8 cellular contexts compared by ENCODE assay signal in the genomic region with DNA sequence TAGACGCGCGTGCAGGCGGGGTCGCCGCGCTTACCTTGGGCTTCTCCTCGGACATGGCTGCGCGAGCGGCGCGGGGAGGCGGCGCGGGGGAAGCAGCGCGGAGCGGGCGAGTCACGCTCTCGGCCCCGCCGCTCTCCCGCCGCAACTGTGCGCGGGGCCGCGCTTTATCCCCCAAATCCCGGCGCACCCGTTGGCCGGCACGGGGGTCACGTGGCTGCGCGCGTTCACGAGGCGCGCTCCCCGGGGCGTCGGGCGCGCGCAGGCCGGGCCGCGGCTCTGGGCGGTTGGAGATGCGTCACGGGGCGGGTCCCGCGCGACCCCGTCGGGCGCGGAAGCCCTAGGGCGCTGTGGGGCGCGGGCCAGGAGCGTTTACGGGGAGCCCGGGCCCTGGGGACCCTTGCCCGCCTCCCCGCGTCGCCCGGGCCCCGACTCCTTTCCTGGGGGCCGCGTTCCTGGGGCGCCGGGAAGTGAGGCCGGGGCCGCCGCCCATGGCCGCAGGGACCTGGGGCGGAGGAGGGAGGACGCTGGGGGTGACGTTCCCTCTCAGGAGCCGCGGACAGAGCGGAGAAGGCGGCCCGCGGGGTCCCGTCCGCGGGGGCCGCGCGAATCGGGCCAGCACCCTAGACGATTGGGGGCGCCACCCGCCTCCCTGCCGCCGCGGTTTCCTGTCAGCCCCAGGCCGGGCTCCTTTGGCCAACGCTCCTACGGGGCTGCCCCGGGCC. TPM values are rescaled to one million over a fixed set of nuclear protein-coding genes. Genes with fewer than 3 reads are reported as not detected.
DNase-seq lines count a peak whose midpoint lies in the region; ATAC-seq and TF ChIP-seq lines count a peak whose summit lies in the region.

TSS of gene SUMO3 (minus strand) at position 149 of the 722 bp plus-strand sequence. CDS start at position 55, 94 bp downstream.

- H3K4me1 ChIP-seq in muscle layer of colon (ENCODE audit: insufficient read depth, low read length) = peaks cover 14% of the 10 kb centered on the region

- peak; percentile 48 for ATAC-seq in HG03442 (IDR thresholded peaks at IDR 0.05; ENCODE audit: unreplicated experiment)
- ATAC-seq in esophagus mucosa = peak; percentile 73

- H3K9ac ChIP-seq in muscle layer of colon (ENCODE audit: low read length) = no peak within 1 kb of the TSS

- intact Hi-C loops in CD14-positive monocyte (cut with micrococcal nuclease) = loop anchor here (2.0 to 10.0 kb wide), 9 partner anchors 17 to 819 kb away; partner anchors contain the start of genes CFAP410 (in 2 of the 2), PTTG1IP (in 2 of the 2), LRRC3 (in 1 of the 2) and UBE2G2 (in 1 of the 2)

- H3K27ac ChIP-seq in muscle layer of colon (ENCODE audit: low read depth, low read length) = peak within 1 kb of the TSS; percentile 62

- H3K27me3 Mint-ChIP-seq in CD14-positive monocyte (ENCODE audit: low read depth in 3 of 3) = peaks cover 3 to 7% (median 3%) of the 10 kb centered on the region in 3 donors
- no peaks in the 10 kb centered on the region for H3K27me3 Mint-ChIP-seq in activated T-cell treated with anti-CD3 and anti-CD28 coated beads, Interleukin-2, amount 50 U/mL, for 24 hours

- H3K27ac Mint-ChIP-seq in CD14-positive monocyte = peak within 1 kb of the TSS in 4 of 7 donors; percentile 16 to 78 (median 50)
- H3K27ac Mint-ChIP-seq in activated T-cell treated with anti-CD3 and anti-CD28 coated beads, Interleukin-2, amount 50 U/mL, for 24 hours = peak within 1 kb of the TSS; percentile 40

- no peaks in the 10 kb centered on the region for H3K27me3 ChIP-seq in muscle layer of colon (ENCODE audit: control insufficient read depth in 1 of 2, insufficient read depth in 2 of 2, low read length in 2 of 2)

- H3K4me3 ChIP-seq in muscle layer of colon (ENCODE audit: low read depth in 1 of 2, low read length in 2 of 2) = peak within 1 kb of the TSS; percentile 64 to 65

- peaks cover 6 to 25% of the 10 kb centered on the region in 2 donors for H3K36me3 Mint-ChIP-seq in CD14-positive monocyte
- H3K36me3 Mint-ChIP-seq in activated T-cell treated with anti-CD3 and anti-CD28 coated beads, Interleukin-2, amount 50 U/mL, for 24 hours (ENCODE audit: low read depth) = peaks cover 21% of the 10 kb centered on the region

- H3K9me3 Mint-ChIP-seq in CD14-positive monocyte = peaks cover 16 to 43% (median 38%) of the 10 kb centered on the region in 7 donors
- H3K9me3 Mint-ChIP-seq in activated T-cell treated with anti-CD3 and anti-CD28 coated beads, Interleukin-2, amount 50 U/mL, for 24 hours = peaks cover 11% of the 10 kb centered on the region

- peak within 1 kb of the TSS; percentile 67 to 68 for H3K4me3 Mint-ChIP-seq in CD14-positive monocyte
- H3K4me3 Mint-ChIP-seq in activated T-cell treated with anti-CD3 and anti-CD28 coated beads, Interleukin-2, amount 50 U/mL, for 24 hours = peak within 1 kb of the TSS; percentile 80

- peaks cover 9% of the 10 kb centered on the region for H3K36me3 ChIP-seq in muscle layer of colon (ENCODE audit: insufficient read depth, low read length)

- no peak for TF ChIP-seq CTCF in CD14-positive monocyte (IDR thresholded peaks at IDR 0.05)

- DNase-seq in CD14-positive monocyte (ENCODE audit: low spot score) (peak; percentile 83), GM19238 (ENCODE audit: insufficient read length, low spot score) (peak; percentile 95), OCI-M1 (lab: John Stamatoyannopoulos, UW) (peak; percentile 95)
- peak; percentile 93 for DNase-seq in activated T-cell treated with anti-CD3 and anti-CD28 coated beads, Interleukin-2, amount 50 U/mL, for 24 hours
- peak; percentile 87 for DNase-seq in stimulated activated CD8-positive, alpha-beta memory T cell treated with anti-CD3 and anti-CD28 coated beads, Interleukin-4, amount 100 ng/mL, for 48 hours

- H3K9me3 ChIP-seq in muscle layer of colon (ENCODE audit: low read length) = no peaks in the 10 kb centered on the region

- peaks cover 20% of the 10 kb centered on the region for H3K4me1 Mint-ChIP-seq in CD14-positive monocyte
- peaks cover 18% of the 10 kb centered on the region for H3K4me1 Mint-ChIP-seq in activated T-cell treated with anti-CD3 and anti-CD28 coated beads, Interleukin-2, amount 50 U/mL, for 24 hours (ENCODE audit: low read depth)

RNA-seq across cellular contexts. Expression of gene SUMO3, which starts in this region (rescaled TPM):
- 100 to 1,000 TPM; 109 to 112 TPM for polyA plus RNA-seq in CD14-positive monocyte
- 51.9 TPM for total RNA-seq in esophagus mucosa

Comparison
In these comparisons a context has a peak if more than half of its experiments do, and no peak if none do; other contexts are left out.
1. Peak in every context shown above with its lines: DNase-seq, ATAC-seq, H3K4me3 ChIP-seq and H3K27ac ChIP-seq.